ENCODE assay signal across 1 cellular context in the genomic region with DNA sequence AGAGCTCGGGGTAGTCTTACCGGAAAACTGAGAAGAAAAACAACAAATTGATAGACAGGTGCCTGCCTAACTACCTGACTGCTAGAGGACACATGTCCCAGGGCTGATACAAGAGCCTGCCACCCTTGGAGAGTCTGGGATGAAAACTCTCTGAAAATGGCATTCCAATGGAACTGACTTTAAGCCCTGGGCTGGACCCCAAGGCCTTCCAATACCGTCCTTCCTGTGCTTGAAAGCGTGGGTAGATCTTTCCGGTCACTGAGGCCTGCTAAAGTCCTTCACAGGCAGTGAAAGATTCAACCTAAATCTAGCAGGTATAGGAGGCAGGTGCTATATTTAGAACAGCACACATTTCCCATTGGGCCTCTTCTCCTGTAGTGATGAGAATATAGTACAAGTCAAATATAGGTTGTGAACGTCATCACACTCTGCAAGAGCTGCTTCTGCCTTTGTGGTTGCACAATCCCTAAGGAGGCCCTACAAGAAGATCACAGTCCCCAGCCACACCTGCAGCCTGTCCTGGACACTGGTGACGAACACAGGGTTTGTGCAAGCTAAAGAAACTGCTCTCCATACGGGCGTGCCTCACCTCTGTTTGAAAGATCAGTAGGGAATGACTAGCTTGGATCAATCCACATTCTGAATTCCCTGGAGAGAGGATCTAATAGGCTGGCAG.
TF ChIP-seq lines count a peak whose summit lies in the region.

No MANE protein-coding gene starts in this region.

TF ChIP-seq in HepG2, 621 proteins besides CTCF, POLR2A, EP300 and RAD21 (continued from another document and continues in another):
- TF ChIP-seq, protein P1, sequence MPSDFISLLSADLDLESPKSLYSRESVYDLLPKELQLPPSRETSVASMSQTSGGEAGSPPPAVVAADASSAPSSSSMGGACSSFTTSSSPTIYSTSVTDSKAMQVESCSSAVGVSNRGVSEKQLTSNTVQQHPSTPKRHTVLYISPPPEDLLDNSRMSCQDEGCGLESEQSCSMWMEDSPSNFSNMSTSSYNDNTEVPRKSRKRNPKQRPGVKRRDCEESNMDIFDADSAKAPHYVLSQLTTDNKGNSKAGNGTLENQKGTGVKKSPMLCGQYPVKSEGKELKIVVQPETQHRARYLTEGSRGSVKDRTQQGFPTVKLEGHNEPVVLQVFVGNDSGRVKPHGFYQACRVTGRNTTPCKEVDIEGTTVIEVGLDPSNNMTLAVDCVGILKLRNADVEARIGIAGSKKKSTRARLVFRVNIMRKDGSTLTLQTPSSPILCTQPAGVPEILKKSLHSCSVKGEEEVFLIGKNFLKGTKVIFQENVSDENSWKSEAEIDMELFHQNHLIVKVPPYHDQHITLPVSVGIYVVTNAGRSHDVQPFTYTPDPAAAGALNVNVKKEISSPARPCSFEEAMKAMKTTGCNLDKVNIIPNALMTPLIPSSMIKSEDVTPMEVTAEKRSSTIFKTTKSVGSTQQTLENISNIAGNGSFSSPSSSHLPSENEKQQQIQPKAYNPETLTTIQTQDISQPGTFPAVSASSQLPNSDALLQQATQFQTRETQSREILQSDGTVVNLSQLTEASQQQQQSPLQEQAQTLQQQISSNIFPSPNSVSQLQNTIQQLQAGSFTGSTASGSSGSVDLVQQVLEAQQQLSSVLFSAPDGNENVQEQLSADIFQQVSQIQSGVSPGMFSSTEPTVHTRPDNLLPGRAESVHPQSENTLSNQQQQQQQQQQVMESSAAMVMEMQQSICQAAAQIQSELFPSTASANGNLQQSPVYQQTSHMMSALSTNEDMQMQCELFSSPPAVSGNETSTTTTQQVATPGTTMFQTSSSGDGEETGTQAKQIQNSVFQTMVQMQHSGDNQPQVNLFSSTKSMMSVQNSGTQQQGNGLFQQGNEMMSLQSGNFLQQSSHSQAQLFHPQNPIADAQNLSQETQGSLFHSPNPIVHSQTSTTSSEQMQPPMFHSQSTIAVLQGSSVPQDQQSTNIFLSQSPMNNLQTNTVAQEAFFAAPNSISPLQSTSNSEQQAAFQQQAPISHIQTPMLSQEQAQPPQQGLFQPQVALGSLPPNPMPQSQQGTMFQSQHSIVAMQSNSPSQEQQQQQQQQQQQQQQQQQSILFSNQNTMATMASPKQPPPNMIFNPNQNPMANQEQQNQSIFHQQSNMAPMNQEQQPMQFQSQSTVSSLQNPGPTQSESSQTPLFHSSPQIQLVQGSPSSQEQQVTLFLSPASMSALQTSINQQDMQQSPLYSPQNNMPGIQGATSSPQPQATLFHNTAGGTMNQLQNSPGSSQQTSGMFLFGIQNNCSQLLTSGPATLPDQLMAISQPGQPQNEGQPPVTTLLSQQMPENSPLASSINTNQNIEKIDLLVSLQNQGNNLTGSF (CRISPR knock-in tag; IDR thresholded peaks at IDR 0.05): no peak
- no peak for TF ChIP-seq ASH2L (IDR thresholded peaks at IDR 0.05; ENCODE audit: insufficient read length, low read depth, low read length)
- no peak for TF ChIP-seq AGO1 (IDR thresholded peaks at IDR 0.05; ENCODE audit: low read depth, low read length, poor library complexity, severe bottlenecking)
- peak; percentile 60; the same call in 1 of the 2 replicates for TF ChIP-seq ZNF691 (CRISPR knock-in tag; IDR thresholded peaks at IDR 0.05; ENCODE audit: borderline replicate concordance, low read depth)
- 0 out of 2 replicates have a peak, but pooled peaks have one; percentile 12 for TF ChIP-seq IKZF5 (CRISPR knock-in tag; IDR thresholded peaks at IDR 0.05)
- TF ChIP-seq CBFB (CRISPR knock-in tag; IDR thresholded peaks at IDR 0.05): no peak
- 0 out of 2 replicates have a peak, but pooled peaks have one; percentile 33 for TF ChIP-seq HMG20A (CRISPR knock-in tag; IDR thresholded peaks at IDR 0.05; ENCODE audit: borderline replicate concordance)
- TF ChIP-seq RXRB (CRISPR knock-in tag; IDR thresholded peaks at IDR 0.05; ENCODE audit: borderline replicate concordance): no peak
- no peak for TF ChIP-seq GATAD2A (CRISPR knock-in tag; IDR thresholded peaks at IDR 0.05)
- peak; percentile 68 for TF ChIP-seq ZNF501 (CRISPR knock-in tag; IDR thresholded peaks at IDR 0.05)
- TF ChIP-seq MEF2D (CRISPR knock-in tag; IDR thresholded peaks at IDR 0.05): peak; percentile 66; the same call in 1 of the 2 replicates
- no peak for TF ChIP-seq ZNF317 (CRISPR knock-in tag; IDR thresholded peaks at IDR 0.05)
- no peak for TF ChIP-seq ELF4 (CRISPR knock-in tag; IDR thresholded peaks at IDR 0.05; ENCODE audit: borderline replicate concordance)
- no peak for TF ChIP-seq DNMT1 (CRISPR knock-in tag; IDR thresholded peaks at IDR 0.05)
- TF ChIP-seq CEBPG (CRISPR knock-in tag; IDR thresholded peaks at IDR 0.05): peak; percentile 88
- TF ChIP-seq SOX6 (IDR thresholded peaks at IDR 0.05): no peak
- no peak for TF ChIP-seq SOX6 (CRISPR knock-in tag; IDR thresholded peaks at IDR 0.05)
- TF ChIP-seq ZSCAN25 (CRISPR knock-in tag; IDR thresholded peaks at IDR 0.05): peak; percentile 79
- no peak for TF ChIP-seq TOE1 (CRISPR knock-in tag; IDR thresholded peaks at IDR 0.05)
- TF ChIP-seq NFE2L1 (CRISPR knock-in tag; IDR thresholded peaks at IDR 0.05; ENCODE audit: borderline replicate concordance): no peak
- no peak for TF ChIP-seq KDM5B (CRISPR knock-in tag; IDR thresholded peaks at IDR 0.05; ENCODE audit: borderline replicate concordance)
- TF ChIP-seq AHDC1 (CRISPR knock-in tag; IDR thresholded peaks at IDR 0.05; ENCODE audit: borderline replicate concordance): peak; percentile 45; the same call in 1 of the 2 replicates
- no peak for TF ChIP-seq TBX3 (IDR thresholded peaks at IDR 0.05; ENCODE audit: borderline replicate concordance)
- peak; percentile 22; the same call in 1 of the 2 replicates for TF ChIP-seq ZNF44 (CRISPR knock-in tag; IDR thresholded peaks at IDR 0.05)
- no peak for TF ChIP-seq ARID2 (CRISPR knock-in tag; IDR thresholded peaks at IDR 0.05; ENCODE audit: borderline replicate concordance)
- no peak for TF ChIP-seq ZNF772 (CRISPR knock-in tag; IDR thresholded peaks at IDR 0.05)
- TF ChIP-seq PAF1 (CRISPR knock-in tag; IDR thresholded peaks at IDR 0.05): no peak
- no peak for TF ChIP-seq ZNF354B (CRISPR knock-in tag; IDR thresholded peaks at IDR 0.05)
- TF ChIP-seq, protein P2, sequence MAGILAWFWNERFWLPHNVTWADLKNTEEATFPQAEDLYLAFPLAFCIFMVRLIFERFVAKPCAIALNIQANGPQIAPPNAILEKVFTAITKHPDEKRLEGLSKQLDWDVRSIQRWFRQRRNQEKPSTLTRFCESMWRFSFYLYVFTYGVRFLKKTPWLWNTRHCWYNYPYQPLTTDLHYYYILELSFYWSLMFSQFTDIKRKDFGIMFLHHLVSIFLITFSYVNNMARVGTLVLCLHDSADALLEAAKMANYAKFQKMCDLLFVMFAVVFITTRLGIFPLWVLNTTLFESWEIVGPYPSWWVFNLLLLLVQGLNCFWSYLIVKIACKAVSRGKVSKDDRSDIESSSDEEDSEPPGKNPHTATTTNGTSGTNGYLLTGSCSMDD (CRISPR knock-in tag; IDR thresholded peaks at IDR 0.05): no peak
- TF ChIP-seq, protein P3, sequence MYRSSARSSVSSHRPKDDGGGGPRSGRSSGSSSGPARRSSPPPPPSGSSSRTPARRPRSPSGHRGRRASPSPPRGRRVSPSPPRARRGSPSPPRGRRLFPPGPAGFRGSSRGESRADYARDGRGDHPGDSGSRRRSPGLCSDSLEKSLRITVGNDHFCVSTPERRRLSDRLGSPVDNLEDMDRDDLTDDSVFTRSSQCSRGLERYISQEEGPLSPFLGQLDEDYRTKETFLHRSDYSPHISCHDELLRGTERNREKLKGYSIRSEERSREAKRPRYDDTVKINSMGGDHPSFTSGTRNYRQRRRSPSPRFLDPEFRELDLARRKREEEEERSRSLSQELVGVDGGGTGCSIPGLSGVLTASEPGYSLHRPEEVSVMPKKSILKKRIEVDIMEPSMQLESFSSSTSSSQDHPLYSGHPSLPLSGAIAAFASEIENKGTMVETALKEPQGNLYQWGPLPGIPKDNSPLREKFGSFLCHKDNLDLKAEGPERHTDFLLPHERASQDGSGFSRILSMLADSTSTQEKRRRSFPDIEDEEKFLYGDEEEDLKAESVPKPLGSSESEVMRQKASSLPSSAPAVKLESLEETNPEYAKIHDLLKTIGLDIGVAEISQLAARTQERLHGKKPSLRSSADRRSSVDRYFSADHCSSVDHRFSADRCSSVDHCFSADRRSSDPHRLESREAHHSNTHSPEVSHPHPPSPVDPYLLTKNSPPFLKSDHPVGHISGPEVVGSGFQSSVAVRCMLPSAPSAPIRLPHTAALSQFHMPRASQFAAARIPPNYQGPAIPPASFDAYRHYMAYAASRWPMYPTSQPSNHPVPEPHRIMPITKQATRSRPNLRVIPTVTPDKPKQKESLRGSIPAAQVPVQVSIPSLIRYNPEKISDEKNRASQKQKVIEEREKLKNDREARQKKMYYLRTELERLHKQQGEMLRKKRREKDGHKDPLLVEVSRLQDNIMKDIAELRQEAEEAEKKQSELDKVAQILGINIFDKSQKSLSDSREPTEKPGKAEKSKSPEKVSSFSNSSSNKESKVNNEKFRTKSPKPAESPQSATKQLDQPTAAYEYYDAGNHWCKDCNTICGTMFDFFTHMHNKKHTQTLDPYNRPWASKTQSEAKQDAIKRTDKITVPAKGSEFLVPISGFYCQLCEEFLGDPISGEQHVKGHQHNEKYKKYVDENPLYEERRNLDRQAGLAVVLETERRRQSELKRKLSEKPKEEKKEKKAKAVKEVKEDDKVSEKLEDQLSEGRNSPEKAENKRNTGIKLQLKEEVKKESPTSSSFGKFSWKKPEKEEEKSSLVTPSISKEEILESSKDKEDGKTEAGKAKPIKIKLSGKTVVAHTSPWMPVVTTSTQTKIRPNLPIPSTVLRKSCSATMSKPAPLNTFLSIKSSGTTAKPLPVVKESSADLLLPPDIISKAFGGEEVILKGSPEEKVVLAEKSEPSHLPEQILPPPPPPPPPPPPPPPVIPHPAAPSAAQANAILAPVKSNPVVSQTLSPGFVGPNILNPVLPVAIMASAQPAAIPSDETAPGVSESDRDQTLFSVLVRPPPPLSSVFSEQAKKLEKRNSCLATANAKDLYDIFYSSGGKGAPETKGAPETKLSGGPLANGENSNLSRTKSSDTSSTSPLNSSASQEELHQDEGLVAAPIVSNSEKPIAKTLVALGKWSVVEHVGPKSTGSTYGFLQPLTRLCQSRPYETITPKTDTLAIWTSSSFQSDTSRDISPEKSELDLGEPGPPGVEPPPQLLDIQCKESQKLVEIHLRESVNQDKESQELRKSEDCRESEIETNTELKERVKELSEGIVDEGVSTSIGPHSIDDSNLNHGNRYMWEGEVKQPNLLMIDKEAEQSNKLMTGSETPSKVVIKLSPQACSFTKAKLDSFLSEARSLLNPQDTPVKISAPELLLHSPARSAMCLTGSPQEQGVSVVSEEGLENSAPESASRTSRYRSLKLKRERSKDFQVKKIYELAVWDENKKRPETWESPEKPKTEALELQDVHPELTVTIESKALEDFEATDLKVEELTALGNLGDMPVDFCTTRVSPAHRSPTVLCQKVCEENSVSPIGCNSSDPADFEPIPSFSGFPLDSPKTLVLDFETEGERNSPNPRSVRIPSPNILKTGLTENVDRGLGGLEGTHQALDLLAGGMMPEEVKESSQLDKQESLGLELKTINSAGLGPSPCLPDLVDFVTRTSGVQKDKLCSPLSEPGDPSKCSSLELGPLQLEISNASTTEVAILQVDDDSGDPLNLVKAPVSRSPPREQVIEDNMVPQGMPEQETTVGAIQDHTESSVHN (CRISPR knock-in tag; IDR thresholded peaks at IDR 0.05): no peak
- peak; percentile 88 for TF ChIP-seq CEBPB (IDR thresholded peaks at IDR 0.05; ENCODE audit: borderline replicate concordance, low read depth, low read length)
- no peak for TF ChIP-seq SP1 (IDR thresholded peaks at IDR 0.05)
- TF ChIP-seq SP1 (CRISPR knock-in tag; IDR thresholded peaks at IDR 0.05): no peak
- TF ChIP-seq ZNF124 (CRISPR knock-in tag; IDR thresholded peaks at IDR 0.05): no peak
- TF ChIP-seq ZNF3 (CRISPR knock-in tag; IDR thresholded peaks at IDR 0.05): no peak
- peak; percentile 14; the same call in 1 of the 2 replicates for TF ChIP-seq ZMYM3 (CRISPR knock-in tag; IDR thresholded peaks at IDR 0.05)
- TF ChIP-seq NFE2L2 (IDR thresholded peaks at IDR 0.05; ENCODE audit: low read length): no peak
